Comparison of ENCODE assay signal across 1 cellular context in genomic region chr11:82867495-82868082, GRCh38.
TF ChIP-seq lines count a peak whose summit lies in the region.

No MANE protein-coding gene starts in this region.

TF ChIP-seq in Ishikawa, 13 proteins besides CTCF, POLR2A, EP300 and RAD21 (continued from another document):
- TF ChIP-seq REST (IDR thresholded peaks at IDR 0.05; ENCODE audit: low read depth) (no peak), TAF1 (IDR thresholded peaks at IDR 0.05; ENCODE audit: low read depth) (no peak)
